ENCODE assay signal across 1 cellular context in the genomic region with DNA sequence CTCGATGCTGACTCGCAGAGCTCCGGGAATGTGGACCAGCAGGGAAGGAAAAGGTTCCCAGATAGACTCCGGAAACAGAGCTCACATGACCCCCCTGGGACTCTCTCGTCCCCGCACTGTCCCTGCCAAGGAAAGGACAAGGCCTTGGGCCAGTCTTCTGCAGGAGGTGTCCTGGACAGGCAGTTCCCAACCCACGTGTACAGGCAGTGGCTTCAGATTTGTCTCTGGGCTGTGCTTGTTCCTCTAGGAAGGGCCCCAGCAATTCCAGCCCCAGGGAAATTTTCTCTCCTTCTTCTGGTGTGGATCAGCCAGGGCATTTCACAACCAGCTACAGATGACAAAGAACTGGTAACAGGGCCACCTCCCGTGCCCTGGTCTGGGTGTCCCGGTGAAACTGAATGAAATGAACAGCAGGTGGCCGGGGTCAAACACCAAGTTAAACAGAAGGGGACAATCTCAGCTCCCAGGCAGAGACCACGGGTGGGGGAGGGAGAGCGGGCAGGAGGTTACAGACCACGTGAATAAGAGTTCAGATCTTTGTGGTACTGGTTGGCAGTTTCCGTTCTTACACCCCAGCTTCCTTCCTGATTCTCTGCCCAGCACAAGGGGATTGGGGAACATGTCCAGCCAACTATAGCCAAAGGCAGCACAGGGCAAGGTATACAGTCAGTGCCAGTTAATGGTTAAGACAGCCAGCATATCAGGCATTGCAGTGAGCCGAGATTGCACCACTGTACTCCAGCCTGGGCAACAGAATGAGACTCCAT.
TF ChIP-seq lines count a peak whose summit lies in the region.

No MANE protein-coding gene starts in this region.

TF ChIP-seq in HepG2, 621 proteins besides CTCF, POLR2A, EP300 and RAD21 (continued from another document):
- no peak for TF ChIP-seq ZNF510 (CRISPR knock-in tag; IDR thresholded peaks at IDR 0.05; ENCODE audit: low read depth)
- no peak for TF ChIP-seq CEBPG (CRISPR knock-in tag; IDR thresholded peaks at IDR 0.05)
- peak; percentile 47 for TF ChIP-seq NR2F6 (IDR thresholded peaks at IDR 0.05)
- peak; percentile 41; the same call in 1 of the 2 replicates for TF ChIP-seq NR2F6 (CRISPR knock-in tag; IDR thresholded peaks at IDR 0.05)
- no peak for TF ChIP-seq ZNF260 (CRISPR knock-in tag; IDR thresholded peaks at IDR 0.05; ENCODE audit: borderline replicate concordance, low read depth)
- TF ChIP-seq GATAD2A (CRISPR knock-in tag; IDR thresholded peaks at IDR 0.05), result 0 out of 2 replicates have a peak, but pooled peaks have one; percentile 22
- peak; percentile 69; the same call in 1 of the 2 replicates for TF ChIP-seq ZBTB34 (CRISPR knock-in tag; IDR thresholded peaks at IDR 0.05)
- peak; percentile 26; the same call in 1 of the 2 replicates for TF ChIP-seq GFI1 (CRISPR knock-in tag; IDR thresholded peaks at IDR 0.05; ENCODE audit: borderline replicate concordance)
- TF ChIP-seq ZNF431 (CRISPR knock-in tag; IDR thresholded peaks at IDR 0.05; ENCODE audit: borderline replicate concordance, low read depth), result 0 out of 2 replicates have a peak, but pooled peaks have one; percentile 30
- peak; percentile 24; the same call in 1 of the 2 replicates for TF ChIP-seq SALL1 (CRISPR knock-in tag; IDR thresholded peaks at IDR 0.05)
- TF ChIP-seq ZSCAN12 (CRISPR knock-in tag; IDR thresholded peaks at IDR 0.05), result no peak
- no peak for TF ChIP-seq ZNF75D (CRISPR knock-in tag; IDR thresholded peaks at IDR 0.05; ENCODE audit: borderline replicate concordance)
- TF ChIP-seq NFKBIZ (CRISPR knock-in tag; IDR thresholded peaks at IDR 0.05), result no peak
- TF ChIP-seq ZBTB42 (CRISPR knock-in tag; IDR thresholded peaks at IDR 0.05), result no peak
- TF ChIP-seq, protein P1, sequence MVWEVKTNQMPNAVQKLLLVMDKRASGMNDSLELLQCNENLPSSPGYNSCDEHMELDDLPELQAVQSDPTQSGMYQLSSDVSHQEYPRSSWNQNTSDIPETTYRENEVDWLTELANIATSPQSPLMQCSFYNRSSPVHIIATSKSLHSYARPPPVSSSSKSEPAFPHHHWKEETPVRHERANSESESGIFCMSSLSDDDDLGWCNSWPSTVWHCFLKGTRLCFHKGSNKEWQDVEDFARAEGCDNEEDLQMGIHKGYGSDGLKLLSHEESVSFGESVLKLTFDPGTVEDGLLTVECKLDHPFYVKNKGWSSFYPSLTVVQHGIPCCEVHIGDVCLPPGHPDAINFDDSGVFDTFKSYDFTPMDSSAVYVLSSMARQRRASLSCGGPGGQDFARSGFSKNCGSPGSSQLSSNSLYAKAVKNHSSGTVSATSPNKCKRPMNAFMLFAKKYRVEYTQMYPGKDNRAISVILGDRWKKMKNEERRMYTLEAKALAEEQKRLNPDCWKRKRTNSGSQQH (CRISPR knock-in tag; IDR thresholded peaks at IDR 0.05; ENCODE audit: low read depth), result no peak
TF ChIP-seq in HepG2: peak in this region for 26.
